9 cellular contexts compared by ENCODE assay signal in genomic region chr12:12070674-12071661, GRCh38. TPM values are rescaled to one million over a fixed set of nuclear protein-coding genes. Genes with fewer than 3 reads are reported as not detected.
A peak's percentile ranks its signal among the peaks of the same experiment; 100 is the strongest.
DNase-seq lines count a peak whose midpoint lies in the region; ATAC-seq and TF ChIP-seq lines count a peak whose summit lies in the region.
"Had no signal": no experiment of that assay in that cellular context is flagged by ENCODE, and none has a peak within 500 bp of the region (broad histone marks: within the 10 kb centered on the region; RNA-seq: fewer than 3 reads in every experiment).

TSS of gene BCL2L14 (plus strand) at chr12:12070939. CDS start at chr12:12079306, 8,367 bp downstream.

- peak within 1 kb of the TSS; percentile 91 for H3K27ac Mint-ChIP-seq in activated CD4-positive, alpha-beta T cell treated with anti-CD3 and anti-CD28 coated beads, Interleukin-2, amount 10 ng/mL, durations not matched to agents 24 days and 14 days

- no peak for TF ChIP-seq POLR2A in uterus (IDR thresholded peaks at IDR 0.05)
- TF ChIP-seq POLR2A in spleen (IDR thresholded peaks at IDR 0.05) = no peak

- H3K36me3 ChIP-seq in thoracic aorta (no peaks in the 10 kb centered on the region), uterus (no peaks in the 10 kb centered on the region), spleen (no peaks in the 10 kb centered on the region)

- no peaks in the 10 kb centered on the region for H3K27me3 Mint-ChIP-seq in activated CD4-positive, alpha-beta T cell treated with anti-CD3 and anti-CD28 coated beads, Interleukin-2, amount 10 ng/mL, durations not matched to agents 24 days and 14 days

- 48 to 64% (median 57%) methylated on average over 8 to 12 of the region's 12 CpGs for WGBS in spleen, 5 donors

- H3K36me3 Mint-ChIP-seq in activated CD4-positive, alpha-beta T cell treated with anti-CD3 and anti-CD28 coated beads, Interleukin-2, amount 10 ng/mL, durations not matched to agents 24 days and 14 days (ENCODE audit: low read depth) = peaks cover 6% of the 10 kb centered on the region

- TF ChIP-seq CTCF in epithelial cell of esophagus (IDR thresholded peaks at IDR 0.05; ENCODE audit: insufficient read depth, low read depth, low read length, missing control alignments) (peak; percentile 26), thoracic aorta (IDR thresholded peaks at IDR 0.05) (no peak), uterus (IDR thresholded peaks at IDR 0.05) (no peak), spleen (IDR thresholded peaks at IDR 0.05 in 8 of 11, conservative IDR thresholded peaks at IDR 0.05 in 3 of 11) (no peak)

- H3K27me3 ChIP-seq in thoracic aorta (replicated peaks; ENCODE audit: insufficient read depth) (no peaks in the 10 kb centered on the region), uterus (no peaks in the 10 kb centered on the region), spleen (replicated peaks in 1 of 7) (peaks cover 0 to 3% (median 0%) of the 10 kb centered on the region in 7 donors)

- no peak for ATAC-seq in thoracic aorta (ENCODE audit: insufficient number of reproducible peaks, low FRiP score, low read depth)

- intact Hi-C loops in activated CD4-positive, alpha-beta T cell treated with anti-CD3 and anti-CD28 coated beads, Interleukin-2, amount 10 ng/mL, durations not matched to agents 24 days and 14 days (cut with micrococcal nuclease) = no loop called here
- intact Hi-C loops in uterus (cut with DNase I; ENCODE audit: low total_unique reads) (no loop called here), spleen (cut with DNase I; ENCODE audit: low total_unique reads) (no loop called here)

- DNase-seq in activated CD4-positive, alpha-beta T cell treated with anti-CD3 and anti-CD28 coated beads, Interleukin-2, amount 10 ng/mL, durations not matched to agents 24 days and 14 days = peak; percentile 81
- DNase-seq in activated CD4-positive, alpha-beta T cell treated with anti-CD3 and anti-CD28 coated beads, Interleukin-2, amount 50 U/mL, for 4 hours = no peak
- peak; percentile 17 for DNase-seq in NOMO-1 treated with DMSO at 0.1 percent for 48 hours (lab: John Stamatoyannopoulos, UW; ENCODE audit: unreplicated experiment)
- peak; percentile 20 for DNase-seq in epithelial cell of esophagus (ENCODE audit: low read depth)
- no peak for DNase-seq in thoracic aorta (ENCODE audit: low spot score)
- DNase-seq in uterus = no peak
- no peak for DNase-seq in foreskin melanocyte
- no peak for DNase-seq in spleen

- no peak within 1 kb of the TSS for H3K4me3 ChIP-seq in epithelial cell of esophagus (ENCODE audit: low read length)
- H3K4me3 ChIP-seq in thoracic aorta = peak within 1 kb of the TSS; percentile 25
- no peak within 1 kb of the TSS for H3K4me3 ChIP-seq in uterus
- H3K4me3 ChIP-seq in spleen = peak within 1 kb of the TSS in 3 of 8 donors; percentile 13 to 50 (median 27)

- H3K9me3 ChIP-seq in thoracic aorta (no peaks in the 10 kb centered on the region), uterus (no peaks in the 10 kb centered on the region), spleen (no peaks in the 10 kb centered on the region)

- H3K4me3 Mint-ChIP-seq in activated CD4-positive, alpha-beta T cell treated with anti-CD3 and anti-CD28 coated beads, Interleukin-2, amount 10 ng/mL, durations not matched to agents 24 days and 14 days = peak within 1 kb of the TSS; percentile 83

- H3K4me1 ChIP-seq in thoracic aorta (ENCODE audit: control insufficient read depth in 1 of 2, low read depth in 2 of 2) (no peaks in the 10 kb centered on the region), uterus (no peaks in the 10 kb centered on the region), spleen (peaks cover 5 to 24% (median 13%) of the 10 kb centered on the region in 6 donors)

- peaks cover 4% of the 10 kb centered on the region for H3K9me3 Mint-ChIP-seq in activated CD4-positive, alpha-beta T cell treated with anti-CD3 and anti-CD28 coated beads, Interleukin-2, amount 10 ng/mL, durations not matched to agents 24 days and 14 days

- H3K27ac ChIP-seq in thoracic aorta (no peak within 1 kb of the TSS), uterus (no peak within 1 kb of the TSS), spleen (peak within 1 kb of the TSS in 1 of 8 donors; percentile 24)

- peaks cover 31% of the 10 kb centered on the region for H3K4me1 Mint-ChIP-seq in activated CD4-positive, alpha-beta T cell treated with anti-CD3 and anti-CD28 coated beads, Interleukin-2, amount 10 ng/mL, durations not matched to agents 24 days and 14 days

RNA-seq across cellular contexts. Expression of gene BCL2L14, which starts in this region (rescaled TPM):
- 13.0 and 14.2 TPM in 2 replicates for total RNA-seq in activated CD4-positive, alpha-beta T cell treated with anti-CD3 and anti-CD28 coated beads, Interleukin-2, amount 10 ng/mL, durations not matched to agents 24 days and 14 days
- total RNA-seq in thoracic aorta = under 1 TPM in 1 of 2 donors, not detected in 1; 0.85 TPM
- total RNA-seq in uterus = not detected
- 1 to 10 TPM in 3 of 7 donors, under 1 TPM in 3, not detected in 1; 0.68 to 2.2 (median 1.1) TPM for total RNA-seq in spleen
- under 1 TPM; 0.13 to 0.91 (median 0.91) TPM for polyA plus RNA-seq in spleen
- total RNA-seq: dermis microvascular lymphatic vessel endothelial cell had no signal

Comparison
In these comparisons a context has a peak if more than half of its experiments do, and no peak if none do; other contexts are left out.
1. DNase-seq: peak in activated CD4-positive, alpha-beta T cell treated with anti-CD3 and anti-CD28 coated beads, Interleukin-2, amount 10 ng/mL, durations not matched to agents 24 days and 14 days (single experiment), NOMO-1 treated with DMSO at 0.1 percent for 48 hours (single experiment) and epithelial cell of esophagus (single experiment); none in activated CD4-positive, alpha-beta T cell treated with anti-CD3 and anti-CD28 coated beads, Interleukin-2, amount 50 U/mL, for 4 hours (0 of 2), thoracic aorta (single experiment), uterus (0 of 2), foreskin melanocyte (single experiment) and spleen (single experiment).